8 cellular contexts compared by ENCODE assay signal in genomic region chr19:18895038-18895827, GRCh38. TPM values are rescaled to one million over a fixed set of nuclear protein-coding genes. Genes with fewer than 3 reads are reported as not detected.
DNase-seq lines count a peak whose midpoint lies in the region; TF ChIP-seq lines count a peak whose summit lies in the region.

No MANE protein-coding gene starts in this region.

- peak overlapping the region; percentile 38 for H3K4me2 ChIP-seq in SU-DHL-6 (ENCODE audit: low read depth, low read length, poor library complexity, severe bottlenecking)
- H3K4me2 ChIP-seq in fibroblast of lung (ENCODE audit: extremely low read depth, insufficient read depth, low read length): peak overlapping the region; percentile 88
- peak overlapping the region; percentile 92 for H3K4me2 ChIP-seq in neural cell (ENCODE audit: low read length)

- H3K9ac ChIP-seq in SU-DHL-6 (ENCODE audit: low read length) (peak overlapping the region; percentile 13; the same call in 1 of the 2 replicates), fibroblast of lung (ENCODE audit: insufficient read depth, low read length) (no peak overlapping the region), neural cell (ENCODE audit: low read length) (peak overlapping the region; percentile 89)

- no peaks in the 10 kb centered on the region for H3K27me3 ChIP-seq in SU-DHL-6 (ENCODE audit: low read length)
- peaks cover 19% of the 10 kb centered on the region for H3K27me3 ChIP-seq in fibroblast of lung (ENCODE audit: control insufficient read depth, insufficient read depth, low read length)
- no peaks in the 10 kb centered on the region for H3K27me3 ChIP-seq in neural cell (ENCODE audit: insufficient read depth, low read depth, low read length)

- DNase-seq in C1 segment of cervical spinal cord (lab: John Stamatoyannopoulos, UW) (peak in 10 of 14 donors; percentile 41 to 95 (median 80)), HFF-Myc (ENCODE audit: extremely low read depth, low read depth) (no peak), fibroblast of lung (ENCODE audit: low read depth in 2 of 2) (peak; percentile 27 to 31), SHP77 treated with DMSO at 0.1 percent for 48 hours (lab: John Stamatoyannopoulos, UW) (no peak), NCI-H1436 (lab: John Stamatoyannopoulos, UW) (no peak)
- no peak for DNase-seq in activated CD4-positive, alpha-beta T cell treated with anti-CD3 and anti-CD28 coated beads, Interleukin-2, amount 50 U/mL, for 4 hours

- H3F3A ChIP-seq in SU-DHL-6 (ENCODE audit: insufficient read depth) (no peaks in the 10 kb centered on the region), neural cell (ENCODE audit: insufficient read depth, low read length, poor library complexity, severe bottlenecking) (no peaks in the 10 kb centered on the region)

- H3K9me3 ChIP-seq in SU-DHL-6 (ENCODE audit: insufficient read depth, low read length): no peaks in the 10 kb centered on the region
- H3K9me3 ChIP-seq in fibroblast of lung (ENCODE audit: control insufficient read depth, insufficient read depth, low read depth, low read length): no peaks in the 10 kb centered on the region
- no peaks in the 10 kb centered on the region for H3K9me3 ChIP-seq in neural cell (ENCODE audit: low read length)

- no peak overlapping the region for H2AFZ ChIP-seq in SU-DHL-6 (ENCODE audit: low read depth, low read length, severe bottlenecking)
- no peak overlapping the region for H2AFZ ChIP-seq in fibroblast of lung (ENCODE audit: low read length)
- no peak overlapping the region for H2AFZ ChIP-seq in neural cell (ENCODE audit: low read depth, low read length)

- H3K79me2 ChIP-seq in SU-DHL-6 (ENCODE audit: insufficient read depth, low read length): no peaks in the 10 kb centered on the region
- no peaks in the 10 kb centered on the region for H3K79me2 ChIP-seq in fibroblast of lung (ENCODE audit: control insufficient read depth, insufficient read depth, low read length)
- H3K79me2 ChIP-seq in neural cell (replicated peaks; ENCODE audit: insufficient read depth, low read length): peaks cover 18% of the 10 kb centered on the region

- TF ChIP-seq EP300 in neural cell (conservative IDR thresholded peaks at IDR 0.05; ENCODE audit: poor library complexity, severe bottlenecking): no peak

- H3K36me3 ChIP-seq in SU-DHL-6 (ENCODE audit: low read length) (no peaks in the 10 kb centered on the region), fibroblast of lung (ENCODE audit: control insufficient read depth, insufficient read depth, low read length) (peaks cover 7% of the 10 kb centered on the region), neural cell (ENCODE audit: insufficient read depth, low read length) (no peaks in the 10 kb centered on the region)

- H3K4me3 ChIP-seq in HFF-Myc (replicated peaks; ENCODE audit: low read depth, low read length) (peak overlapping the region; percentile 53), SU-DHL-6 (ENCODE audit: insufficient read depth, low read length, poor library complexity, severe bottlenecking) (peak overlapping the region; percentile 26), fibroblast of lung (replicated peaks in 1 of 4; ENCODE audit: control extremely low read depth in 1 of 4, insufficient read depth in 1 of 4, low read depth in 3 of 4, low read length in 4 of 4) (peak overlapping the region in 3 of 4 experiments; percentile 34 to 52 (median 43)), neural cell (ENCODE audit: low read length) (peak overlapping the region; percentile 98)

- no peaks in the 10 kb centered on the region for H3K9me2 ChIP-seq in SU-DHL-6 (replicated peaks; ENCODE audit: insufficient read depth, low read length)
- no peaks in the 10 kb centered on the region for H3K9me2 ChIP-seq in neural cell (ENCODE audit: insufficient read depth, low read length)

- H3K4me1 ChIP-seq in fibroblast of lung (ENCODE audit: control insufficient read depth, extremely low read depth, insufficient read depth, low read length): peaks cover 2% of the 10 kb centered on the region

- H3K27ac ChIP-seq in SU-DHL-6 (ENCODE audit: low read depth, low read length): no peak overlapping the region
- no peak overlapping the region for H3K27ac ChIP-seq in fibroblast of lung (ENCODE audit: insufficient read depth, low read length)
- peak overlapping the region; percentile 83 for H3K27ac ChIP-seq in neural cell (ENCODE audit: low read length)

- peak; percentile 35 for TF ChIP-seq CTCF in HFF-Myc (IDR thresholded peaks at IDR 0.05; ENCODE audit: low read depth, low read length, missing control alignments)
- no peak for TF ChIP-seq CTCF in SU-DHL-6 (IDR thresholded peaks at IDR 0.05; ENCODE audit: insufficient read depth, low read length, poor library complexity, severe bottlenecking)
- TF ChIP-seq CTCF in fibroblast of lung (conservative IDR thresholded peaks at IDR 0.05 in 1 of 2, IDR thresholded peaks at IDR 0.05 in 1 of 2; ENCODE audit: low read depth in 1 of 2, low read length in 2 of 2): peak in 1 of 2 donors; percentile 37
- TF ChIP-seq CTCF in neural cell (IDR thresholded peaks at IDR 0.05; ENCODE audit: poor library complexity, severe bottlenecking): peak; percentile 67

- H4K20me1 ChIP-seq in SU-DHL-6 (ENCODE audit: low read depth, low read length) (no peaks in the 10 kb centered on the region), fibroblast of lung (ENCODE audit: control insufficient read depth, extremely low read depth, insufficient read depth, low read length) (no peaks in the 10 kb centered on the region), neural cell (ENCODE audit: insufficient read depth) (no peaks in the 10 kb centered on the region)

- TF ChIP-seq RAD21 in neural cell (conservative IDR thresholded peaks at IDR 0.05): peak; percentile 51

TF ChIP-seq in neural cell, 6 proteins besides CTCF, POLR2A, EP300 and RAD21:
- TF ChIP-seq TAF1 (IDR thresholded peaks at IDR 0.05; ENCODE audit: low read depth): no peak
- TF ChIP-seq EZH2 (IDR thresholded peaks at IDR 0.05; ENCODE audit: borderline replicate concordance, insufficient read depth, low read length, poor library complexity, severe bottlenecking): no peak
- peak; percentile 54 for TF ChIP-seq SMC3 (conservative IDR thresholded peaks at IDR 0.05; ENCODE audit: poor library complexity)
- TF ChIP-seq REST (IDR thresholded peaks at IDR 0.05; ENCODE audit: borderline replicate concordance): no peak
- peak; percentile 81 for TF ChIP-seq MXI1 (conservative IDR thresholded peaks at IDR 0.05; ENCODE audit: poor library complexity, severe bottlenecking)
- TF ChIP-seq POLR2AphosphoS5 (IDR thresholded peaks at IDR 0.05): no peak

RNA-seq across cellular contexts. Expression of gene CERS1, which starts 0.7 kb away (rescaled TPM):
- 1.5 and 1.7 TPM in 2 replicates for total RNA-seq in fibroblast of lung
- polyA plus RNA-seq in fibroblast of lung (0.23 and 1.4 TPM in 2 replicates), neural cell (19.1 and 21.7 TPM in 2 replicates)
- polyA plus RNA-seq in fibroblast of lung (2012): 0.42 and 2.2 TPM in 2 replicates
- polyA minus RNA-seq in fibroblast of lung (ENCODE audit: low replicate concordance) (3.7 and 9.2 TPM in 2 replicates), neural cell (21.2 and 26.3 TPM in 2 replicates)

RNA-seq across cellular contexts. Expression of gene COPE, which starts 24.0 kb away (rescaled TPM):
- total RNA-seq in fibroblast of lung: 120 and 182 TPM in 2 replicates
- 146 and 159 TPM in 2 replicates for polyA plus RNA-seq in fibroblast of lung
- 218 and 273 TPM in 2 replicates for polyA plus RNA-seq in fibroblast of lung (2012)
- 127 and 172 TPM in 2 replicates for polyA minus RNA-seq in fibroblast of lung (ENCODE audit: low replicate concordance)
- 397 and 419 TPM in 2 replicates for polyA plus RNA-seq in neural cell
- 168 TPM in 2 replicates for polyA minus RNA-seq in neural cell

RNA-seq across cellular contexts. Expression of gene DDX49, which starts 24.3 kb away (rescaled TPM):
- 55.7 and 56.3 TPM in 2 replicates for total RNA-seq in fibroblast of lung
- polyA plus RNA-seq in fibroblast of lung (25.3 and 30.4 TPM in 2 replicates), neural cell (90.7 and 122 TPM in 2 replicates)
- 28.6 and 39.6 TPM in 2 replicates for polyA plus RNA-seq in fibroblast of lung (2012)
- polyA minus RNA-seq in fibroblast of lung (ENCODE audit: low replicate concordance) (54.3 and 65.8 TPM in 2 replicates), neural cell (65.4 and 71.6 TPM in 2 replicates)

RNA-seq across cellular contexts. Expression of gene HOMER3, which starts 45.8 kb away (rescaled TPM):
- total RNA-seq in fibroblast of lung: 60.1 and 70.2 TPM in 2 replicates
- polyA plus RNA-seq in fibroblast of lung (23.7 and 35.7 TPM in 2 replicates), neural cell (83.6 and 87.7 TPM in 2 replicates)
- polyA plus RNA-seq in fibroblast of lung (2012): 42.2 and 76.5 TPM in 2 replicates
- polyA minus RNA-seq in fibroblast of lung (ENCODE audit: low replicate concordance) (43.6 and 45.5 TPM in 2 replicates), neural cell (26.2 and 33.8 TPM in 2 replicates)

Comparison
In these comparisons a context has a peak if more than half of its experiments do, and no peak if none do; other contexts are left out.
1. DNase-seq: peak in C1 segment of cervical spinal cord (10 of 14) and fibroblast of lung (2 of 2); none in HFF-Myc (single experiment), SHP77 treated with DMSO at 0.1 percent for 48 hours (single experiment), NCI-H1436 (single experiment) and activated CD4-positive, alpha-beta T cell treated with anti-CD3 and anti-CD28 coated beads, Interleukin-2, amount 50 U/mL, for 4 hours (0 of 2).
2. H3K4me3 ChIP-seq: peak in every context shown above with its lines; median percentile 98 in neural cell; 53 in HFF-Myc; 43 in fibroblast of lung; 26 in SU-DHL-6.
3. H3K4me2 ChIP-seq: peak in every context shown above with its lines; median percentile 92 in neural cell; 88 in fibroblast of lung; 38 in SU-DHL-6.